ENCODE assay signal across 1 cellular context in the genomic region with DNA sequence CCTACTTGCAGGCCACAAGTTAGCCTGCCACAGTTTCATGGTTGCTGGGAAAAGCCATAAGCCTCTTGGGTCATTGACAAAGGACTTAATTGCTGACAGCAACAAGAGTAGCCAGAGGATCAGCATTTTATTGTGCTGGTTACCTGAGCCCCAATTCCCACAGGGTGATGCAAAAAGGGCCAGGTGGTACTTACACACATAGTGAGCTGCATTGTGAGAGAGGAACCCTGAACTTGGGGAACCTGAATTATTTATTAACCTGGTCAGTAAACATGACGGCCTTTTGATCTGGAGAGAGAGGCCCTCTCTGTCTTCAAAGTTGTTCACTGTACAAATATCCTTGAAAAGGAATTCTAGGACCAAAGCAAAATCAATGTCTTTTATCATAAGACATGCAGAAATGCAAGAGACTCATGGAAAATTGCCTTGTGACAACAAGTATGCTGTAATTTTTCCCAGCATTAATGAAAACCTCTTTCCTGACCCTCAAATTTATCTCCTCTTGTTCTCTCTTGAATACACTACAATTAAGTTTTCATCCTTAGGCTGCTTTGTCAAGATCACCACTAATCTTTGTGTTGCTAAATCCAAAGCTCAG.
TF ChIP-seq lines count a peak whose summit lies in the region.

No MANE protein-coding gene starts in this region.

TF ChIP-seq in HepG2, 621 proteins besides CTCF, POLR2A, EP300 and RAD21 (continued from another document and continues in another):
- TF ChIP-seq, protein P1, sequence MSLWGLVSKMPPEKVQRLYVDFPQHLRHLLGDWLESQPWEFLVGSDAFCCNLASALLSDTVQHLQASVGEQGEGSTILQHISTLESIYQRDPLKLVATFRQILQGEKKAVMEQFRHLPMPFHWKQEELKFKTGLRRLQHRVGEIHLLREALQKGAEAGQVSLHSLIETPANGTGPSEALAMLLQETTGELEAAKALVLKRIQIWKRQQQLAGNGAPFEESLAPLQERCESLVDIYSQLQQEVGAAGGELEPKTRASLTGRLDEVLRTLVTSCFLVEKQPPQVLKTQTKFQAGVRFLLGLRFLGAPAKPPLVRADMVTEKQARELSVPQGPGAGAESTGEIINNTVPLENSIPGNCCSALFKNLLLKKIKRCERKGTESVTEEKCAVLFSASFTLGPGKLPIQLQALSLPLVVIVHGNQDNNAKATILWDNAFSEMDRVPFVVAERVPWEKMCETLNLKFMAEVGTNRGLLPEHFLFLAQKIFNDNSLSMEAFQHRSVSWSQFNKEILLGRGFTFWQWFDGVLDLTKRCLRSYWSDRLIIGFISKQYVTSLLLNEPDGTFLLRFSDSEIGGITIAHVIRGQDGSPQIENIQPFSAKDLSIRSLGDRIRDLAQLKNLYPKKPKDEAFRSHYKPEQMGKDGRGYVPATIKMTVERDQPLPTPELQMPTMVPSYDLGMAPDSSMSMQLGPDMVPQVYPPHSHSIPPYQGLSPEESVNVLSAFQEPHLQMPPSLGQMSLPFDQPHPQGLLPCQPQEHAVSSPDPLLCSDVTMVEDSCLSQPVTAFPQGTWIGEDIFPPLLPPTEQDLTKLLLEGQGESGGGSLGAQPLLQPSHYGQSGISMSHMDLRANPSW (CRISPR knock-in tag; IDR thresholded peaks at IDR 0.05; ENCODE audit: borderline replicate concordance) = no peak; the same call in 1 of the 2 replicates
- TF ChIP-seq, protein P2, sequence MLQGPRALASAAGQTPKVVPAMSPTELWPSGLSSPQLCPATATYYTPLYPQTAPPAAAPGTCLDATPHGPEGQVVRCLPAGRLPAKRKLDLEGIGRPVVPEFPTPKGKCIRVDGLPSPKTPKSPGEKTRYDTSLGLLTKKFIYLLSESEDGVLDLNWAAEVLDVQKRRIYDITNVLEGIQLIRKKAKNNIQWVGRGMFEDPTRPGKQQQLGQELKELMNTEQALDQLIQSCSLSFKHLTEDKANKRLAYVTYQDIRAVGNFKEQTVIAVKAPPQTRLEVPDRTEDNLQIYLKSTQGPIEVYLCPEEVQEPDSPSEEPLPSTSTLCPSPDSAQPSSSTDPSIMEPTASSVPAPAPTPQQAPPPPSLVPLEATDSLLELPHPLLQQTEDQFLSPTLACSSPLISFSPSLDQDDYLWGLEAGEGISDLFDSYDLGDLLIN (CRISPR knock-in tag; IDR thresholded peaks at IDR 0.05; ENCODE audit: borderline replicate concordance) = no peak
- no peak for TF ChIP-seq SAFB2 (CRISPR knock-in tag; IDR thresholded peaks at IDR 0.05; ENCODE audit: borderline replicate concordance, low read depth)
- TF ChIP-seq FOXK2 (IDR thresholded peaks at IDR 0.05) = peak; percentile 39; the same call in 1 of the 2 replicates
- TF ChIP-seq, protein P3, sequence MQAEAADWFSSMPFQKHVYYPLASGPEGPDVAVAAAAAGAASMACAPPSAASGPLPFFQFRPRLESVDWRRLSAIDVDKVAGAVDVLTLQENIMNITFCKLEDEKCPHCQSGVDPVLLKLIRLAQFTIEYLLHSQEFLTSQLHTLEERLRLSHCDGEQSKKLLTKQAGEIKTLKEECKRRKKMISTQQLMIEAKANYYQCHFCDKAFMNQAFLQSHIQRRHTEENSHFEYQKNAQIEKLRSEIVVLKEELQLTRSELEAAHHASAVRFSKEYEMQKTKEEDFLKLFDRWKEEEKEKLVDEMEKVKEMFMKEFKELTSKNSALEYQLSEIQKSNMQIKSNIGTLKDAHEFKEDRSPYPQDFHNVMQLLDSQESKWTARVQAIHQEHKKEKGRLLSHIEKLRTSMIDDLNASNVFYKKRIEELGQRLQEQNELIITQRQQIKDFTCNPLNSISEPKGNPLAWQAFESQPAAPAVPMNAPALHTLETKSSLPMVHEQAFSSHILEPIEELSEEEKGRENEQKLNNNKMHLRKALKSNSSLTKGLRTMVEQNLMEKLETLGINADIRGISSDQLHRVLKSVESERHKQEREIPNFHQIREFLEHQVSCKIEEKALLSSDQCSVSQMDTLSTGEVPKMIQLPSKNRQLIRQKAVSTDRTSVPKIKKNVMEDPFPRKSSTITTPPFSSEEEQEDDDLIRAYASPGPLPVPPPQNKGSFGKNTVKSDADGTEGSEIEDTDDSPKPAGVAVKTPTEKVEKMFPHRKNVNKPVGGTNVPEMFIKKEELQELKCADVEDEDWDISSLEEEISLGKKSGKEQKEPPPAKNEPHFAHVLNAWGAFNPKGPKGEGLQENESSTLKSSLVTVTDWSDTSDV (CRISPR knock-in tag; IDR thresholded peaks at IDR 0.05) = no peak
- TF ChIP-seq, protein P4, sequence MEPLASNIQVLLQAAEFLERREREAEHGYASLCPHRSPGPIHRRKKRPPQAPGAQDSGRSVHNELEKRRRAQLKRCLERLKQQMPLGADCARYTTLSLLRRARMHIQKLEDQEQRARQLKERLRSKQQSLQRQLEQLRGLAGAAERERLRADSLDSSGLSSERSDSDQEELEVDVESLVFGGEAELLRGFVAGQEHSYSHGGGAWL (CRISPR knock-in tag; IDR thresholded peaks at IDR 0.05) = no peak
- TF ChIP-seq, protein P5, sequence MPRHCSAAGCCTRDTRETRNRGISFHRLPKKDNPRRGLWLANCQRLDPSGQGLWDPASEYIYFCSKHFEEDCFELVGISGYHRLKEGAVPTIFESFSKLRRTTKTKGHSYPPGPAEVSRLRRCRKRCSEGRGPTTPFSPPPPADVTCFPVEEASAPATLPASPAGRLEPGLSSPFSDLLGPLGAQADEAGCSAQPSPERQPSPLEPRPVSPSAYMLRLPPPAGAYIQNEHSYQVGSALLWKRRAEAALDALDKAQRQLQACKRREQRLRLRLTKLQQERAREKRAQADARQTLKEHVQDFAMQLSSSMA (CRISPR knock-in tag; IDR thresholded peaks at IDR 0.05) = no peak
- TF ChIP-seq NR1H2 (CRISPR knock-in tag; IDR thresholded peaks at IDR 0.05; ENCODE audit: borderline replicate concordance, low read depth) = no peak
- TF ChIP-seq TBX2 (CRISPR knock-in tag; IDR thresholded peaks at IDR 0.05; ENCODE audit: borderline replicate concordance) = peak; percentile 98
- no peak for TF ChIP-seq ZKSCAN5 (CRISPR knock-in tag; IDR thresholded peaks at IDR 0.05)
- TF ChIP-seq, protein P6, sequence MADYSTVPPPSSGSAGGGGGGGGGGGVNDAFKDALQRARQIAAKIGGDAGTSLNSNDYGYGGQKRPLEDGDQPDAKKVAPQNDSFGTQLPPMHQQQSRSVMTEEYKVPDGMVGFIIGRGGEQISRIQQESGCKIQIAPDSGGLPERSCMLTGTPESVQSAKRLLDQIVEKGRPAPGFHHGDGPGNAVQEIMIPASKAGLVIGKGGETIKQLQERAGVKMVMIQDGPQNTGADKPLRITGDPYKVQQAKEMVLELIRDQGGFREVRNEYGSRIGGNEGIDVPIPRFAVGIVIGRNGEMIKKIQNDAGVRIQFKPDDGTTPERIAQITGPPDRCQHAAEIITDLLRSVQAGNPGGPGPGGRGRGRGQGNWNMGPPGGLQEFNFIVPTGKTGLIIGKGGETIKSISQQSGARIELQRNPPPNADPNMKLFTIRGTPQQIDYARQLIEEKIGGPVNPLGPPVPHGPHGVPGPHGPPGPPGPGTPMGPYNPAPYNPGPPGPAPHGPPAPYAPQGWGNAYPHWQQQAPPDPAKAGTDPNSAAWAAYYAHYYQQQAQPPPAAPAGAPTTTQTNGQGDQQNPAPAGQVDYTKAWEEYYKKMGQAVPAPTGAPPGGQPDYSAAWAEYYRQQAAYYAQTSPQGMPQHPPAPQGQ (CRISPR knock-in tag; IDR thresholded peaks at IDR 0.05; ENCODE audit: borderline replicate concordance) = peak; percentile 65; the same call in 1 of the 2 replicates
- peak; percentile 66; the same call in 1 of the 2 replicates for TF ChIP-seq RELA (CRISPR knock-in tag; IDR thresholded peaks at IDR 0.05)
- TF ChIP-seq AHR (CRISPR knock-in tag; IDR thresholded peaks at IDR 0.05) = no peak
- TF ChIP-seq, protein P7, sequence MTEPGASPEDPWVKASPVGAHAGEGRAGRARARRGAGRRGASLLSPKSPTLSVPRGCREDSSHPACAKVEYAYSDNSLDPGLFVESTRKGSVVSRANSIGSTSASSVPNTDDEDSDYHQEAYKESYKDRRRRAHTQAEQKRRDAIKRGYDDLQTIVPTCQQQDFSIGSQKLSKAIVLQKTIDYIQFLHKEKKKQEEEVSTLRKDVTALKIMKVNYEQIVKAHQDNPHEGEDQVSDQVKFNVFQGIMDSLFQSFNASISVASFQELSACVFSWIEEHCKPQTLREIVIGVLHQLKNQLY (CRISPR knock-in tag; IDR thresholded peaks at IDR 0.05) = peak; percentile 80
- TF ChIP-seq ISX (CRISPR knock-in tag; conservative IDR thresholded peaks at IDR 0.05) = no peak
- peak; percentile 79 for TF ChIP-seq HHEX (CRISPR knock-in tag; IDR thresholded peaks at IDR 0.05)
- TF ChIP-seq, protein P8, sequence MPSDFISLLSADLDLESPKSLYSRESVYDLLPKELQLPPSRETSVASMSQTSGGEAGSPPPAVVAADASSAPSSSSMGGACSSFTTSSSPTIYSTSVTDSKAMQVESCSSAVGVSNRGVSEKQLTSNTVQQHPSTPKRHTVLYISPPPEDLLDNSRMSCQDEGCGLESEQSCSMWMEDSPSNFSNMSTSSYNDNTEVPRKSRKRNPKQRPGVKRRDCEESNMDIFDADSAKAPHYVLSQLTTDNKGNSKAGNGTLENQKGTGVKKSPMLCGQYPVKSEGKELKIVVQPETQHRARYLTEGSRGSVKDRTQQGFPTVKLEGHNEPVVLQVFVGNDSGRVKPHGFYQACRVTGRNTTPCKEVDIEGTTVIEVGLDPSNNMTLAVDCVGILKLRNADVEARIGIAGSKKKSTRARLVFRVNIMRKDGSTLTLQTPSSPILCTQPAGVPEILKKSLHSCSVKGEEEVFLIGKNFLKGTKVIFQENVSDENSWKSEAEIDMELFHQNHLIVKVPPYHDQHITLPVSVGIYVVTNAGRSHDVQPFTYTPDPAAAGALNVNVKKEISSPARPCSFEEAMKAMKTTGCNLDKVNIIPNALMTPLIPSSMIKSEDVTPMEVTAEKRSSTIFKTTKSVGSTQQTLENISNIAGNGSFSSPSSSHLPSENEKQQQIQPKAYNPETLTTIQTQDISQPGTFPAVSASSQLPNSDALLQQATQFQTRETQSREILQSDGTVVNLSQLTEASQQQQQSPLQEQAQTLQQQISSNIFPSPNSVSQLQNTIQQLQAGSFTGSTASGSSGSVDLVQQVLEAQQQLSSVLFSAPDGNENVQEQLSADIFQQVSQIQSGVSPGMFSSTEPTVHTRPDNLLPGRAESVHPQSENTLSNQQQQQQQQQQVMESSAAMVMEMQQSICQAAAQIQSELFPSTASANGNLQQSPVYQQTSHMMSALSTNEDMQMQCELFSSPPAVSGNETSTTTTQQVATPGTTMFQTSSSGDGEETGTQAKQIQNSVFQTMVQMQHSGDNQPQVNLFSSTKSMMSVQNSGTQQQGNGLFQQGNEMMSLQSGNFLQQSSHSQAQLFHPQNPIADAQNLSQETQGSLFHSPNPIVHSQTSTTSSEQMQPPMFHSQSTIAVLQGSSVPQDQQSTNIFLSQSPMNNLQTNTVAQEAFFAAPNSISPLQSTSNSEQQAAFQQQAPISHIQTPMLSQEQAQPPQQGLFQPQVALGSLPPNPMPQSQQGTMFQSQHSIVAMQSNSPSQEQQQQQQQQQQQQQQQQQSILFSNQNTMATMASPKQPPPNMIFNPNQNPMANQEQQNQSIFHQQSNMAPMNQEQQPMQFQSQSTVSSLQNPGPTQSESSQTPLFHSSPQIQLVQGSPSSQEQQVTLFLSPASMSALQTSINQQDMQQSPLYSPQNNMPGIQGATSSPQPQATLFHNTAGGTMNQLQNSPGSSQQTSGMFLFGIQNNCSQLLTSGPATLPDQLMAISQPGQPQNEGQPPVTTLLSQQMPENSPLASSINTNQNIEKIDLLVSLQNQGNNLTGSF (CRISPR knock-in tag; IDR thresholded peaks at IDR 0.05) = no peak
- TF ChIP-seq EEA1 (CRISPR knock-in tag; IDR thresholded peaks at IDR 0.05; ENCODE audit: borderline replicate concordance) = no peak
- TF ChIP-seq ZSCAN30 (CRISPR knock-in tag; IDR thresholded peaks at IDR 0.05) = no peak
- peak; percentile 80; the same call in 1 of the 2 replicates for TF ChIP-seq RCOR2 (CRISPR knock-in tag; IDR thresholded peaks at IDR 0.05)
- peak; percentile 81 for TF ChIP-seq ETV5 (CRISPR knock-in tag; IDR thresholded peaks at IDR 0.05; ENCODE audit: borderline replicate concordance)
- TF ChIP-seq FOSL2 (CRISPR knock-in tag; IDR thresholded peaks at IDR 0.05) = peak; percentile 86
- TF ChIP-seq ZNF775 (CRISPR knock-in tag; IDR thresholded peaks at IDR 0.05; ENCODE audit: borderline replicate concordance) = no peak
- no peak for TF ChIP-seq ZC3H13 (CRISPR knock-in tag; IDR thresholded peaks at IDR 0.05)
- no peak for TF ChIP-seq RARG (CRISPR knock-in tag; IDR thresholded peaks at IDR 0.05; ENCODE audit: low read depth)
- no peak for TF ChIP-seq MZF1 (CRISPR knock-in tag; IDR thresholded peaks at IDR 0.05; ENCODE audit: borderline replicate concordance)
- TF ChIP-seq BHLHE40 (IDR thresholded peaks at IDR 0.05; ENCODE audit: low read length) = no peak
- TF ChIP-seq ZNF674 (CRISPR knock-in tag; IDR thresholded peaks at IDR 0.05; ENCODE audit: low read depth) = no peak
- TF ChIP-seq, protein P9, sequence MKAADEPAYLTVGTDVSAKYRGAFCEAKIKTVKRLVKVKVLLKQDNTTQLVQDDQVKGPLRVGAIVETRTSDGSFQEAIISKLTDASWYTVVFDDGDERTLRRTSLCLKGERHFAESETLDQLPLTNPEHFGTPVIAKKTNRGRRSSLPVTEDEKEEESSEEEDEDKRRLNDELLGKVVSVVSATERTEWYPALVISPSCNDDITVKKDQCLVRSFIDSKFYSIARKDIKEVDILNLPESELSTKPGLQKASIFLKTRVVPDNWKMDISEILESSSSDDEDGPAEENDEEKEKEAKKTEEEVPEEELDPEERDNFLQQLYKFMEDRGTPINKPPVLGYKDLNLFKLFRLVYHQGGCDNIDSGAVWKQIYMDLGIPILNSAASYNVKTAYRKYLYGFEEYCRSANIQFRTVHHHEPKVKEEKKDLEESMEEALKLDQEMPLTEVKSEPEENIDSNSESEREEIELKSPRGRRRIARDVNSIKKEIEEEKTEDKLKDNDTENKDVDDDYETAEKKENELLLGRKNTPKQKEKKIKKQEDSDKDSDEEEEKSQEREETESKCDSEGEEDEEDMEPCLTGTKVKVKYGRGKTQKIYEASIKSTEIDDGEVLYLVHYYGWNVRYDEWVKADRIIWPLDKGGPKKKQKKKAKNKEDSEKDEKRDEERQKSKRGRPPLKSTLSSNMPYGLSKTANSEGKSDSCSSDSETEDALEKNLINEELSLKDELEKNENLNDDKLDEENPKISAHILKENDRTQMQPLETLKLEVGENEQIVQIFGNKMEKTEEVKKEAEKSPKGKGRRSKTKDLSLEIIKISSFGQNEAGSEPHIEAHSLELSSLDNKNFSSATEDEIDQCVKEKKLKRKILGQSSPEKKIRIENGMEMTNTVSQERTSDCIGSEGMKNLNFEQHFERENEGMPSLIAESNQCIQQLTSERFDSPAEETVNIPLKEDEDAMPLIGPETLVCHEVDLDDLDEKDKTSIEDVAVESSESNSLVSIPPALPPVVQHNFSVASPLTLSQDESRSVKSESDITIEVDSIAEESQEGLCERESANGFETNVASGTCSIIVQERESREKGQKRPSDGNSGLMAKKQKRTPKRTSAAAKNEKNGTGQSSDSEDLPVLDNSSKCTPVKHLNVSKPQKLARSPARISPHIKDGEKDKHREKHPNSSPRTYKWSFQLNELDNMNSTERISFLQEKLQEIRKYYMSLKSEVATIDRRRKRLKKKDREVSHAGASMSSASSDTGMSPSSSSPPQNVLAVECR (CRISPR knock-in tag; IDR thresholded peaks at IDR 0.05; ENCODE audit: borderline replicate concordance) = no peak; the same call in 1 of the 2 replicates
- peak; percentile 23; the same call in 1 of the 2 replicates for TF ChIP-seq KMT2B (CRISPR knock-in tag; IDR thresholded peaks at IDR 0.05)
- TF ChIP-seq, protein P10, sequence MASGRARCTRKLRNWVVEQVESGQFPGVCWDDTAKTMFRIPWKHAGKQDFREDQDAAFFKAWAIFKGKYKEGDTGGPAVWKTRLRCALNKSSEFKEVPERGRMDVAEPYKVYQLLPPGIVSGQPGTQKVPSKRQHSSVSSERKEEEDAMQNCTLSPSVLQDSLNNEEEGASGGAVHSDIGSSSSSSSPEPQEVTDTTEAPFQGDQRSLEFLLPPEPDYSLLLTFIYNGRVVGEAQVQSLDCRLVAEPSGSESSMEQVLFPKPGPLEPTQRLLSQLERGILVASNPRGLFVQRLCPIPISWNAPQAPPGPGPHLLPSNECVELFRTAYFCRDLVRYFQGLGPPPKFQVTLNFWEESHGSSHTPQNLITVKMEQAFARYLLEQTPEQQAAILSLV (CRISPR knock-in tag; IDR thresholded peaks at IDR 0.05; ENCODE audit: borderline replicate concordance) = no peak
